ENCODE assay signal across 8 cellular contexts in genomic region chr2:201116959-201117734, GRCh38. TPM values are rescaled to one million over a fixed set of nuclear protein-coding genes. Genes with fewer than 3 reads are reported as not detected.
DNase-seq lines count a peak whose midpoint lies in the region; ATAC-seq and TF ChIP-seq lines count a peak whose summit lies in the region.

No MANE protein-coding gene starts in this region.

- intact Hi-C loops in activated CD4-positive, alpha-beta T cell treated with anti-CD3 and anti-CD28 coated beads, Interleukin-2, amount 10 ng/mL, durations not matched to agents 24 days and 14 days (cut with micrococcal nuclease), result loop anchor here (1.0 to 2.0 kb wide), 7 partner anchors 12 to 303 kb away; partner anchors contain the start of genes CLK1, HYCC2, NIF3L1 and ORC2
- intact Hi-C loops in ovary (cut with DNase I), result loop anchor here in 1 of 4 donors (5.0 kb wide), 1 partner anchor 45 kb away; the partner anchor contains the start of genes HYCC2 and NDUFB3

- H3K9me3 Mint-ChIP-seq in activated CD4-positive, alpha-beta T cell treated with anti-CD3 and anti-CD28 coated beads, Interleukin-2, amount 10 ng/mL, durations not matched to agents 24 days and 14 days, result peaks cover 3% of the 10 kb centered on the region
- no peaks in the 10 kb centered on the region for H3K9me3 Mint-ChIP-seq in activated naive CD4-positive, alpha-beta T cell treated with anti-CD3 and anti-CD28 coated beads, Interleukin-2, amount 50 U/mL, for 72 hours

- peak; percentile 86 for DNase-seq in activated CD4-positive, alpha-beta T cell treated with anti-CD3 and anti-CD28 coated beads, Interleukin-2, amount 10 ng/mL, durations not matched to agents 24 days and 14 days
- no peak for DNase-seq in activated CD4-positive, alpha-beta T cell treated with anti-CD3 and anti-CD28 coated beads, Interleukin-2, amount 50 U/mL, for 48 hours
- DNase-seq in NCI-H526 treated with DMSO at 0.1 percent for 48 hours (lab: John Stamatoyannopoulos, UW), result peak; percentile 48
- no peak for DNase-seq in activated naive CD4-positive, alpha-beta T cell treated with anti-CD3 and anti-CD28 coated beads, Interleukin-2, amount 50 U/mL, for 72 hours (ENCODE audit: low spot score in 2 of 2)
- peak; percentile 82 for DNase-seq in glomerular visceral epithelial cell (ENCODE audit: extremely low spot score)
- peak in 3 of 5 donors; percentile 65 to 83 (median 68) for DNase-seq in ovary
- no peak for DNase-seq in NCI-H524 treated with DMSO at 0.1 percent for 48 hours (lab: John Stamatoyannopoulos, UW)

- no peaks in the 10 kb centered on the region for H3K27me3 ChIP-seq in ovary

- TF ChIP-seq CTCF in ovary (IDR thresholded peaks at IDR 0.05), result peak in 1 of 3 donors; percentile 21

- peaks cover 31% of the 10 kb centered on the region for H3K36me3 Mint-ChIP-seq in activated CD4-positive, alpha-beta T cell treated with anti-CD3 and anti-CD28 coated beads, Interleukin-2, amount 10 ng/mL, durations not matched to agents 24 days and 14 days (ENCODE audit: low read depth)
- H3K36me3 Mint-ChIP-seq in activated naive CD4-positive, alpha-beta T cell treated with anti-CD3 and anti-CD28 coated beads, Interleukin-2, amount 50 U/mL, for 72 hours, result peaks cover 47 to 59% of the 10 kb centered on the region in 2 donors

- H3K4me3 ChIP-seq in ovary, result peak overlapping the region; percentile 70

- H3K9me3 ChIP-seq in ovary, result no peaks in the 10 kb centered on the region

- H3K36me3 ChIP-seq in ovary, result no peaks in the 10 kb centered on the region

- no peaks in the 10 kb centered on the region for H3K27me3 Mint-ChIP-seq in activated CD4-positive, alpha-beta T cell treated with anti-CD3 and anti-CD28 coated beads, Interleukin-2, amount 10 ng/mL, durations not matched to agents 24 days and 14 days

- WGBS in ovary, 3 donors, result 1 to 3% (median 1%) methylated on average over 22 of the region's 22 CpGs

- peak overlapping the region; percentile 97 for H3K27ac Mint-ChIP-seq in activated CD4-positive, alpha-beta T cell treated with anti-CD3 and anti-CD28 coated beads, Interleukin-2, amount 10 ng/mL, durations not matched to agents 24 days and 14 days
- peak overlapping the region; percentile 99 to 100 for H3K27ac Mint-ChIP-seq in activated naive CD4-positive, alpha-beta T cell treated with anti-CD3 and anti-CD28 coated beads, Interleukin-2, amount 50 U/mL, for 72 hours

- H3K4me1 Mint-ChIP-seq in activated CD4-positive, alpha-beta T cell treated with anti-CD3 and anti-CD28 coated beads, Interleukin-2, amount 10 ng/mL, durations not matched to agents 24 days and 14 days, result peaks cover 38% of the 10 kb centered on the region

- H3K4me1 ChIP-seq in ovary (ENCODE audit: insufficient read depth), result peaks cover 6% of the 10 kb centered on the region

- H3K27ac ChIP-seq in ovary, result peak overlapping the region; percentile 97 to 98

- ATAC-seq in HG02759 (IDR thresholded peaks at IDR 0.05; ENCODE audit: unreplicated experiment), result peak; percentile 12
- peak; percentile 32 to 56 for ATAC-seq in activated naive CD4-positive, alpha-beta T cell treated with anti-CD3 and anti-CD28 coated beads, Interleukin-2, amount 50 U/mL, for 72 hours

- no peak for TF ChIP-seq EP300 in ovary (IDR thresholded peaks at IDR 0.05)

- peak overlapping the region; percentile 96 for H3K4me3 Mint-ChIP-seq in activated CD4-positive, alpha-beta T cell treated with anti-CD3 and anti-CD28 coated beads, Interleukin-2, amount 10 ng/mL, durations not matched to agents 24 days and 14 days

- TF ChIP-seq POLR2A in ovary (IDR thresholded peaks at IDR 0.05), result no peak

RNA-seq across cellular contexts. Expression of gene CFLAR, which starts 1.2 kb away (rescaled TPM):
- 402 and 415 TPM in 2 replicates for total RNA-seq in activated CD4-positive, alpha-beta T cell treated with anti-CD3 and anti-CD28 coated beads, Interleukin-2, amount 10 ng/mL, durations not matched to agents 24 days and 14 days
- 100 to 1,000 TPM; 275 to 321 TPM for total RNA-seq in activated naive CD4-positive, alpha-beta T cell treated with anti-CD3 and anti-CD28 coated beads, Interleukin-2, amount 50 U/mL, for 72 hours
- total RNA-seq in ovary, result 100 to 1,000 TPM in 1 of 7 donors, 10 to 100 TPM in 6; 50.0 to 111 (median 67.9) TPM
- polyA plus RNA-seq in ovary, result 10 to 100 TPM; 26.7 to 88.7 TPM

RNA-seq across cellular contexts. Expression of gene NDUFB3, which starts 45.3 kb away (rescaled TPM):
- total RNA-seq in activated CD4-positive, alpha-beta T cell treated with anti-CD3 and anti-CD28 coated beads, Interleukin-2, amount 10 ng/mL, durations not matched to agents 24 days and 14 days, result 112 and 113 TPM in 2 replicates
- 100 to 1,000 TPM; 112 to 128 TPM for total RNA-seq in activated naive CD4-positive, alpha-beta T cell treated with anti-CD3 and anti-CD28 coated beads, Interleukin-2, amount 50 U/mL, for 72 hours
- total RNA-seq in ovary, result 10 to 100 TPM; 20.5 to 50.6 (median 47.6) TPM
- polyA plus RNA-seq in ovary, result 10 to 100 TPM; 34.7 to 52.5 TPM

RNA-seq across cellular contexts. Expression of gene HYCC2, which starts 45.7 kb away (rescaled TPM):
- total RNA-seq in activated CD4-positive, alpha-beta T cell treated with anti-CD3 and anti-CD28 coated beads, Interleukin-2, amount 10 ng/mL, durations not matched to agents 24 days and 14 days, result 24.4 and 26.2 TPM in 2 replicates
- total RNA-seq in activated naive CD4-positive, alpha-beta T cell treated with anti-CD3 and anti-CD28 coated beads, Interleukin-2, amount 50 U/mL, for 72 hours, result 10 to 100 TPM; 20.1 to 42.1 TPM
- 10 to 100 TPM; 10.6 to 21.1 (median 18.1) TPM for total RNA-seq in ovary
- polyA plus RNA-seq in ovary, result 1 to 10 TPM; 3.4 to 6.5 TPM

Comparison
In these comparisons a context has a peak if more than half of its experiments do, and no peak if none do; other contexts are left out.
1. DNase-seq: peak in activated CD4-positive, alpha-beta T cell treated with anti-CD3 and anti-CD28 coated beads, Interleukin-2, amount 10 ng/mL, durations not matched to agents 24 days and 14 days (single experiment), NCI-H526 treated with DMSO at 0.1 percent for 48 hours (single experiment), glomerular visceral epithelial cell (single experiment) and ovary (3 of 5); none in activated CD4-positive, alpha-beta T cell treated with anti-CD3 and anti-CD28 coated beads, Interleukin-2, amount 50 U/mL, for 48 hours (0 of 2), activated naive CD4-positive, alpha-beta T cell treated with anti-CD3 and anti-CD28 coated beads, Interleukin-2, amount 50 U/mL, for 72 hours (0 of 2) and NCI-H524 treated with DMSO at 0.1 percent for 48 hours (single experiment).